Comparison of ENCODE assay signal across 1 cellular context in genomic region chr2:73000808-73001570, GRCh38.
TF ChIP-seq lines count a peak whose summit lies in the region.

No MANE protein-coding gene starts in this region.

TF ChIP-seq in HCT116, 20 proteins besides CTCF, POLR2A, EP300 and RAD21:
- no peak for TF ChIP-seq SIN3A (IDR thresholded peaks at IDR 0.05; ENCODE audit: low read depth)
